Comparison of ENCODE assay signal across 28 cellular contexts in genomic region chr2:16390561-16390960, GRCh38.
"Had no signal": no experiment of that assay in that cellular context is flagged by ENCODE, and none has a peak within 500 bp of the region (broad histone marks: within the 10 kb centered on the region; RNA-seq: fewer than 3 reads in every experiment).

No MANE protein-coding gene starts in this region.

- DNase-seq: stimulated activated CD4-positive, alpha-beta T cell treated with anti-CD3 and anti-CD28 coated beads, Interleukin-2, amount 100 ng/mL, for 48 hours; stimulated activated CD4-positive, alpha-beta T cell treated with anti-CD3 and anti-CD28 coated beads, Interleukin-4, amount 100 ng/mL, for 1 hour; stimulated activated CD4-positive, alpha-beta T cell treated with anti-CD3 and anti-CD28 coated beads, Interleukin-4, amount 100 ng/mL, for 24 hours; stimulated activated CD4-positive, alpha-beta T cell treated with anti-CD3 and anti-CD28 coated beads, Interleukin-4, amount 100 ng/mL, for 4 hours; stimulated activated CD8-positive, alpha-beta memory T cell treated with anti-CD3 and anti-CD28 coated beads, Interleukin-4, amount 100 ng/mL, for 48 hours; stimulated activated naive B cell treated with anti-CD40 and anti-IgM and Interleukin-4, amounts not matched to agents 10 μg/mL and 1 μg/mL and 100 μg/mL, for 72 hours; stimulated activated naive CD4-positive, alpha-beta T cell; stimulated activated naive CD4-positive, alpha-beta T cell treated with Interleukin-2 at 50 U/mL for 16 hours; stimulated activated naive CD8-positive, alpha-beta T cell treated with anti-CD3 and anti-CD28 coated beads, Interleukin-15, amount 100 ng/mL, for 72 hours; stimulated activated naive CD8-positive, alpha-beta T cell treated with anti-CD3 and anti-CD28 coated beads, Interleukin-15, Interleukin-2, amounts not matched to agents 100 U/mL and 50 U/mL, for 24 hours; stomach; substantia nigra; testis; thyroid gland; tibial artery; transverse colon; trophoblast cell; upper lobe of left lung; upper lobe of right lung; uterus had no signal

- H3K4me3 ChIP-seq: stomach, suprapubic skin, testis, thoracic aorta, thyroid gland, tibial artery, tibial nerve, transverse colon, upper lobe of left lung, upper lobe of right lung, uterus, vagina had no signal

- H3K36me3 ChIP-seq: stomach, suprapubic skin, thoracic aorta, thyroid gland, tibial artery, tibial nerve, transverse colon, upper lobe of left lung, upper lobe of right lung, uterus, vagina had no signal

- H3K27ac ChIP-seq: stomach, suprapubic skin, testis, thoracic aorta, thyroid gland, tibial artery, tibial nerve, transverse colon, upper lobe of left lung, upper lobe of right lung, uterus, vagina had no signal

- H3K9me3 ChIP-seq: stomach, suprapubic skin, testis, thoracic aorta, thyroid gland, tibial artery, tibial nerve, transverse colon, upper lobe of left lung, upper lobe of right lung, uterus, vagina had no signal

- H3K27me3 ChIP-seq: suprapubic skin, testis, thyroid gland, tibial artery, tibial nerve, transverse colon, upper lobe of left lung, upper lobe of right lung, uterus, vagina had no signal

- H3K27ac Mint-ChIP-seq: stimulated activated effector memory CD8-positive, alpha-beta T cell treated with anti-CD3 and anti-CD28 coated beads, Interleukin-12 subunit alpha, Interleukin-12 subunit beta, amount 100 ng/mL, for 72 hours; stimulated activated memory B cell treated with anti-CD40 and anti-IgM and Interleukin-4, amounts not matched to agents 10 μg/mL and 1 μg/mL and 100 μg/mL, for 72 hours; stimulated activated naive B cell treated with anti-CD40 and anti-IgM and Interleukin-4, amounts not matched to agents 10 μg/mL and 1 μg/mL and 100 μg/mL, for 72 hours; stimulated activated naive CD8-positive, alpha-beta T cell treated with anti-CD3 and anti-CD28 coated beads, Interleukin-15, amount 100 ng/mL, for 72 hours; stimulated activated naive CD8-positive, alpha-beta T cell treated with anti-CD3 and anti-CD28 coated beads, Interleukin-15, Interleukin-2, amounts not matched to agents 100 ng/mL and 50 ng/mL, for 24 hours; type B pancreatic cell had no signal

- H3K27me3 Mint-ChIP-seq: stimulated activated memory B cell treated with anti-CD40 and anti-IgM and Interleukin-4, amounts not matched to agents 10 μg/mL and 1 μg/mL and 100 μg/mL, for 72 hours; stimulated activated naive B cell treated with anti-CD40 and anti-IgM and Interleukin-4, amounts not matched to agents 10 μg/mL and 1 μg/mL and 100 μg/mL, for 72 hours; stimulated activated naive CD8-positive, alpha-beta T cell treated with anti-CD3 and anti-CD28 coated beads, Interleukin-15, amount 100 ng/mL, for 72 hours; stimulated activated naive CD8-positive, alpha-beta T cell treated with anti-CD3 and anti-CD28 coated beads, Interleukin-15, Interleukin-2, amounts not matched to agents 100 ng/mL and 50 ng/mL, for 24 hours had no signal

- H3K9me3 Mint-ChIP-seq: stimulated activated naive CD8-positive, alpha-beta T cell treated with anti-CD3 and anti-CD28 coated beads, Interleukin-15, amount 100 ng/mL, for 72 hours; stimulated activated naive CD8-positive, alpha-beta T cell treated with anti-CD3 and anti-CD28 coated beads, Interleukin-15, Interleukin-2, amounts not matched to agents 100 ng/mL and 50 ng/mL, for 24 hours; type B pancreatic cell had no signal

- H3K36me3 Mint-ChIP-seq: stimulated activated effector memory CD8-positive, alpha-beta T cell treated with anti-CD3 and anti-CD28 coated beads, Interleukin-12 subunit alpha, Interleukin-12 subunit beta, amount 100 ng/mL, for 72 hours; stimulated activated memory B cell treated with anti-CD40 and anti-IgM and Interleukin-4, amounts not matched to agents 10 μg/mL and 1 μg/mL and 100 μg/mL, for 72 hours; stimulated activated naive B cell treated with anti-CD40 and anti-IgM and Interleukin-4, amounts not matched to agents 10 μg/mL and 1 μg/mL and 100 μg/mL, for 72 hours; type B pancreatic cell had no signal

- H3K4me1 Mint-ChIP-seq: stimulated activated effector memory CD8-positive, alpha-beta T cell treated with anti-CD3 and anti-CD28 coated beads, Interleukin-12 subunit alpha, Interleukin-12 subunit beta, amount 100 ng/mL, for 72 hours; stimulated activated memory B cell treated with anti-CD40 and anti-IgM and Interleukin-4, amounts not matched to agents 10 μg/mL and 1 μg/mL and 100 μg/mL, for 72 hours; stimulated activated naive B cell treated with anti-CD40 and anti-IgM and Interleukin-4, amounts not matched to agents 10 μg/mL and 1 μg/mL and 100 μg/mL, for 72 hours; stimulated activated naive CD8-positive, alpha-beta T cell treated with anti-CD3 and anti-CD28 coated beads, Interleukin-15, amount 100 ng/mL, for 72 hours had no signal

- H3K4me1 ChIP-seq: suprapubic skin, testis, thyroid gland, tibial artery, tibial nerve, transverse colon, upper lobe of left lung, upper lobe of right lung, uterus, vagina had no signal

- H3K4me3 Mint-ChIP-seq: stimulated activated effector memory CD8-positive, alpha-beta T cell treated with anti-CD3 and anti-CD28 coated beads, Interleukin-12 subunit alpha, Interleukin-12 subunit beta, amount 100 ng/mL, for 72 hours; stimulated activated memory B cell treated with anti-CD40 and anti-IgM and Interleukin-4, amounts not matched to agents 10 μg/mL and 1 μg/mL and 100 μg/mL, for 72 hours; stimulated activated naive B cell treated with anti-CD40 and anti-IgM and Interleukin-4, amounts not matched to agents 10 μg/mL and 1 μg/mL and 100 μg/mL, for 72 hours; stimulated activated naive CD8-positive, alpha-beta T cell treated with anti-CD3 and anti-CD28 coated beads, Interleukin-15, amount 100 ng/mL, for 72 hours; stimulated activated naive CD8-positive, alpha-beta T cell treated with anti-CD3 and anti-CD28 coated beads, Interleukin-15, Interleukin-2, amounts not matched to agents 100 ng/mL and 50 ng/mL, for 24 hours; type B pancreatic cell had no signal
